Comparison of ENCODE assay signal across 12 cellular contexts in the genomic region with DNA sequence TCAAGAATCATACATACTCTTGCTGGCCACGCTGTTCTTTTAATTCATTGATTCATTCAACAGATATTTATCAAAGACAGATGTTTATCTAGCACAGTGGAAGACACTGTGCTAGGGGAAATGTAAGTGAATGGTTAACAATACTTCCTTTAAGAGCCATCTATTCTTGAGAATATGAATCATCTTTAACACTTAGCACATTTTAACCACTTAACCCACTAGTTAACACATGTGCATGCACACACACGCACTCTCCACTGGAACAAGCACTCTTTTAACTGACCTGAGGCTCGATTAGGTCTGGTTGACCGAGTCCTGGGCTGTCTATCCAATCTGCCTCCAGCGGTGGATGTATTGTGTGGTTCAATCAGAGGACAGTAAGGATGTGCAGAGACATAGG. TPM values are rescaled to one million over a fixed set of nuclear protein-coding genes. Genes with fewer than 3 reads are reported as not detected.
DNase-seq lines count a peak whose midpoint lies in the region; ATAC-seq, FAIRE-seq and TF ChIP-seq lines count a peak whose summit lies in the region.
"Had no signal": no experiment of that assay in that cellular context is flagged by ENCODE, and none has a peak within 500 bp of the region (broad histone marks: within the 10 kb centered on the region; RNA-seq: fewer than 3 reads in every experiment).

No MANE protein-coding gene starts in this region.

- no peaks in the 10 kb centered on the region for H4K20me1 ChIP-seq in endothelial cell of umbilical vein (replicated peaks; ENCODE audit: control insufficient read depth, extremely low read depth, insufficient read depth, low read length)

- in situ Hi-C loops in Caki2 (cut with HindIII; ENCODE audit: low pct_unique_long_range_greater_than_20kb, low sequenced_read_pairs), result no loop called here

- no peak overlapping the region for H3K27ac ChIP-seq in endothelial cell of umbilical vein (ENCODE audit: insufficient read depth, low read depth, low read length)
- H3K27ac ChIP-seq: body of pancreas, spleen had no signal

- no peaks in the 10 kb centered on the region for H3K4me1 ChIP-seq in endothelial cell of umbilical vein (ENCODE audit: control insufficient read depth, extremely low read depth, insufficient read depth, low read length)
- H3K4me1 ChIP-seq: body of pancreas, spleen had no signal

- POLR2A ChIA-PET in endothelial cell of umbilical vein (lab: Charles Lee), result no interaction called here
- POLR2A ChIA-PET in naive thymus-derived CD8-positive, alpha-beta T cell (lab: Charles Lee), result no interaction called here

- H3K9me3 ChIP-seq in endothelial cell of umbilical vein (replicated peaks; ENCODE audit: control insufficient read depth, insufficient read depth, low read length), result no peaks in the 10 kb centered on the region
- H3K9me3 ChIP-seq: body of pancreas, spleen had no signal

- dilution Hi-C loops in endothelial cell of umbilical vein (cut with MboI; ENCODE audit: extremely low pct_ligation_motif_present, low sequenced_read_pairs), result no loop called here

- H3K9me3 Mint-ChIP-seq in naive thymus-derived CD8-positive, alpha-beta T cell, result peaks cover 0 to 4% (median 0%) of the 10 kb centered on the region in 9 donors

- H3K79me2 ChIP-seq in endothelial cell of umbilical vein (ENCODE audit: control insufficient read depth, insufficient read depth, low read length), result no peaks in the 10 kb centered on the region

- no peaks in the 10 kb centered on the region for H3K9me1 ChIP-seq in endothelial cell of umbilical vein (replicated peaks; ENCODE audit: control insufficient read depth, extremely low read depth, insufficient read depth, low read length)

- intact Hi-C loops in endothelial cell of umbilical vein (cut with micrococcal nuclease), result no loop called here
- intact Hi-C loops in head of caudate nucleus (cut with DNase I), result no loop called here

- ATAC-seq in GM19467 (IDR thresholded peaks at IDR 0.05; ENCODE audit: unreplicated experiment), result peak; percentile 93
- peak; percentile 89 for ATAC-seq in HG03432 (IDR thresholded peaks at IDR 0.05; ENCODE audit: unreplicated experiment)
- no peak for ATAC-seq in naive thymus-derived CD8-positive, alpha-beta T cell
- ATAC-seq: body of pancreas had no signal

- H3K27me3 Mint-ChIP-seq in naive thymus-derived CD8-positive, alpha-beta T cell, result peaks cover 0 to 11% (median 0%) of the 10 kb centered on the region in 5 donors

- peak; percentile 63 for DNase-seq in Caki2 (ENCODE audit: low read depth)
- no peak for DNase-seq in endothelial cell of umbilical vein (ENCODE audit: low read depth, low spot score)
- no peak for DNase-seq in head of caudate nucleus
- no peak for DNase-seq in SIG-M5 (lab: John Stamatoyannopoulos, UW)
- DNase-seq in naive thymus-derived CD8-positive, alpha-beta T cell, result no peak
- no peak for DNase-seq in stimulated activated naive CD4-positive, alpha-beta T cell (lab: John Stamatoyannopoulos, UW)
- DNase-seq: body of pancreas, COR-L47, NCI-H1694, spleen had no signal

- no peak for TF ChIP-seq CTCF in endothelial cell of umbilical vein (IDR thresholded peaks at IDR 0.05; ENCODE audit: extremely low read depth in 1 of 2, insufficient read depth in 1 of 2, low read depth in 1 of 2, low read length in 2 of 2)

- no peak overlapping the region for H3K4me3 Mint-ChIP-seq in naive thymus-derived CD8-positive, alpha-beta T cell

- H3K4me3 ChIP-seq in endothelial cell of umbilical vein (replicated peaks in 1 of 3; ENCODE audit: insufficient read depth in 1 of 3, low read depth in 1 of 3, low read length in 3 of 3), result no peak overlapping the region
- H3K4me3 ChIP-seq: body of pancreas, spleen had no signal

- H3K27me3 ChIP-seq in endothelial cell of umbilical vein (ENCODE audit: control insufficient read depth in 2 of 2, insufficient read depth in 2 of 2, low read length in 2 of 2), result peaks cover 0 to 8% of the 10 kb centered on the region in 2 experiments
- H3K27me3 ChIP-seq: body of pancreas, spleen had no signal

- H3K9ac ChIP-seq in endothelial cell of umbilical vein (replicated peaks; ENCODE audit: extremely low read depth, insufficient read depth, low read length), result no peak overlapping the region

- H3K36me3 ChIP-seq in endothelial cell of umbilical vein (ENCODE audit: control insufficient read depth in 2 of 2, extremely low read depth in 1 of 2, insufficient read depth in 2 of 2, low read length in 2 of 2), result no peaks in the 10 kb centered on the region
- H3K36me3 ChIP-seq: spleen had no signal

- CTCF ChIA-PET in endothelial cell of umbilical vein (lab: Charles Lee), result no interaction called here

- H3K36me3 Mint-ChIP-seq in naive thymus-derived CD8-positive, alpha-beta T cell, result no peaks in the 10 kb centered on the region

- no TSS peak for BruUV-seq in endothelial cell of umbilical vein (replicated peaks; lab: Mats Ljungman, UMichigan)

- no peak overlapping the region for H3K27ac Mint-ChIP-seq in naive thymus-derived CD8-positive, alpha-beta T cell

- FAIRE-seq in endothelial cell of umbilical vein (lab: Jason Lieb, UNC), result no peak

- no peak overlapping the region for H2AFZ ChIP-seq in endothelial cell of umbilical vein (ENCODE audit: low read depth, low read length)

- no peak for TF ChIP-seq POLR2A in endothelial cell of umbilical vein (IDR thresholded peaks at IDR 0.05; ENCODE audit: low read depth, low read length)

- H3K4me1 Mint-ChIP-seq in naive thymus-derived CD8-positive, alpha-beta T cell, result peaks cover 0 to 6% (median 0%) of the 10 kb centered on the region in 4 donors

- no peak overlapping the region for H3K4me2 ChIP-seq in endothelial cell of umbilical vein (ENCODE audit: insufficient read depth, low read length)

TF ChIP-seq in endothelial cell of umbilical vein, 7 proteins besides CTCF, POLR2A, EP300 and RAD21:
- TF ChIP-seq FOS (IDR thresholded peaks at IDR 0.05; ENCODE audit: borderline replicate concordance, insufficient read depth, low read length) (no peak), GATA2 (IDR thresholded peaks at IDR 0.05; ENCODE audit: insufficient read depth, insufficient read length, low read depth, low read length) (peak; percentile 15), POLR2AphosphoS5 (IDR thresholded peaks at IDR 0.05; ENCODE audit: insufficient read depth, low read depth, low read length) (no peak), MYC (IDR thresholded peaks at IDR 0.05; ENCODE audit: low read depth, low read length) (no peak)

RNA-seq across cellular contexts. Expression of gene LMNTD1, which starts 34.6 kb away (rescaled TPM):
- 3.4 TPM in 1 of 2 replicates, not detected in the other for total RNA-seq in Caki2 (2014; rRNA removed; shearing (Covaris generic); ENCODE audit: low replicate concordance)
- total RNA-seq in endothelial cell of umbilical vein, result not detected in 2 replicates
- polyA plus RNA-seq in endothelial cell of umbilical vein, result not detected in 2 replicates
- polyA plus RNA-seq in endothelial cell of umbilical vein (2011; cell fraction: cytosol; rRNA removed), result not detected in 2 replicates
- not detected in 2 replicates for polyA plus RNA-seq in endothelial cell of umbilical vein (2011; cell fraction: nucleus; rRNA removed)
- polyA plus RNA-seq in endothelial cell of umbilical vein (2012), result not detected in 2 replicates
- polyA minus RNA-seq in endothelial cell of umbilical vein, result not detected in 2 replicates
- polyA minus RNA-seq in endothelial cell of umbilical vein (2011; cell fraction: cytosol; rRNA and poly(A)+ RNA removed), result not detected
- not detected in 2 replicates for polyA minus RNA-seq in endothelial cell of umbilical vein (2011; cell fraction: nucleus; rRNA and poly(A)+ RNA removed)
- total RNA-seq in naive thymus-derived CD8-positive, alpha-beta T cell, result not detected
- not detected for polyA plus RNA-seq in naive thymus-derived CD8-positive, alpha-beta T cell
- total RNA-seq: spleen had no signal

Comparison
In these comparisons a context has a peak if more than half of its experiments do, and no peak if none do; other contexts are left out.
1. ATAC-seq: peak in GM19467 (single experiment) and HG03432 (single experiment); none in naive thymus-derived CD8-positive, alpha-beta T cell (0 of 2).